16 cellular contexts compared by ENCODE assay signal in genomic region chr20:20679306-20679705, GRCh38. TPM values are rescaled to one million over a fixed set of nuclear protein-coding genes. Genes with fewer than 3 reads are reported as not detected.
DNase-seq lines count a peak whose midpoint lies in the region; ATAC-seq and TF ChIP-seq lines count a peak whose summit lies in the region.
"Had no signal": no experiment of that assay in that cellular context is flagged by ENCODE, and none has a peak within 500 bp of the region (broad histone marks: within the 10 kb centered on the region; RNA-seq: fewer than 3 reads in every experiment).

No MANE protein-coding gene starts in this region.

- intact Hi-C loops in activated T-helper 1 cell treated with anti-CD3 and anti-CD28 coated beads, Interleukin-12 subunit alpha, Interleukin-12 subunit beta, Interleukin-2, Interleukin-4 antibody, amounts not matched to agents 30 ng/mL and 10 ng/mL and 1 ng/mL, durations not matched to agents 14 hours and 24 hours and 36 hours (cut with micrococcal nuclease), result no loop called here
- intact Hi-C loops in activated CD8-positive, alpha-beta T cell treated with anti-CD3 and anti-CD28 coated beads for 36 hours (cut with micrococcal nuclease), result no loop called here

- WGBS in suprapubic skin, result 98% methylated on average over 3 of the region's 3 CpGs

- H3K9me3 Mint-ChIP-seq in activated T-helper 1 cell treated with anti-CD3 and anti-CD28 coated beads, Interleukin-12 subunit alpha, Interleukin-12 subunit beta, Interleukin-2, Interleukin-4 antibody, amounts not matched to agents 30 ng/mL and 10 ng/mL and 1 ng/mL, durations not matched to agents 14 hours and 24 hours and 36 hours, result no peaks in the 10 kb centered on the region
- H3K9me3 Mint-ChIP-seq in effector memory CD8-positive, alpha-beta T cell, result no peaks in the 10 kb centered on the region
- H3K9me3 Mint-ChIP-seq in activated CD8-positive, alpha-beta T cell treated with anti-CD3 and anti-CD28 coated beads for 36 hours, result no peaks in the 10 kb centered on the region

- CTCF ChIA-PET in activated CD8-positive, alpha-beta T cell treated with anti-CD3 and anti-CD28 coated beads for 36 hours (lab: Charles Lee), result interaction anchor here (1.0 kb wide), 1 partner anchor 557 kb away, joined by 3 read pairs; no protein-coding TSS in a partner anchor

- H3K9me3 ChIP-seq in neutrophil (no peaks in the 10 kb centered on the region), suprapubic skin (no peaks in the 10 kb centered on the region)
- H3K9me3 ChIP-seq: A549, BE2C had no signal

- no peak for DNase-seq in activated T-helper 1 cell treated with anti-CD3 and anti-CD28 coated beads, Interleukin-12 subunit alpha, Interleukin-12 subunit beta, Interleukin-2, Interleukin-4 antibody, amounts not matched to agents 30 ng/mL and 10 ng/mL and 1 ng/mL, durations not matched to agents 14 hours and 24 hours and 36 hours (ENCODE audit: low spot score)
- no peak for DNase-seq in effector memory CD8-positive, alpha-beta T cell
- DNase-seq in suprapubic skin (ENCODE audit: low spot score in 2 of 2) (no peak), NCI-H1105 treated with DMSO at 0.1 percent for 48 hours (lab: John Stamatoyannopoulos, UW) (no peak)
- DNase-seq in activated CD8-positive, alpha-beta T cell treated with anti-CD3 and anti-CD28 coated beads for 36 hours, result no peak
- DNase-seq: BE2C; CD4-positive, alpha-beta memory T cell; COR-L47; DMS153; DMS79 treated with DMSO at 0.1 percent for 48 hours; EL had no signal

- no peak overlapping the region for H3K4me3 Mint-ChIP-seq in activated T-helper 1 cell treated with anti-CD3 and anti-CD28 coated beads, Interleukin-12 subunit alpha, Interleukin-12 subunit beta, Interleukin-2, Interleukin-4 antibody, amounts not matched to agents 30 ng/mL and 10 ng/mL and 1 ng/mL, durations not matched to agents 14 hours and 24 hours and 36 hours
- H3K4me3 Mint-ChIP-seq in effector memory CD8-positive, alpha-beta T cell, result no peak overlapping the region
- H3K4me3 Mint-ChIP-seq in activated CD8-positive, alpha-beta T cell treated with anti-CD3 and anti-CD28 coated beads for 36 hours, result no peak overlapping the region
- H3K4me3 Mint-ChIP-seq: CD4-positive, alpha-beta memory T cell had no signal

- H3K27me3 ChIP-seq in neutrophil (no peaks in the 10 kb centered on the region), suprapubic skin (no peaks in the 10 kb centered on the region)
- H3K27me3 ChIP-seq: BE2C had no signal

- TF ChIP-seq EP300 in suprapubic skin (IDR thresholded peaks at IDR 0.05), result no peak

- H3K36me3 ChIP-seq in neutrophil, result peaks cover 16% of the 10 kb centered on the region
- no peaks in the 10 kb centered on the region for H3K36me3 ChIP-seq in suprapubic skin
- H3K36me3 ChIP-seq: BE2C had no signal

- peak overlapping the region; percentile 10 for H3K27ac Mint-ChIP-seq in activated T-helper 1 cell treated with anti-CD3 and anti-CD28 coated beads, Interleukin-12 subunit alpha, Interleukin-12 subunit beta, Interleukin-2, Interleukin-4 antibody, amounts not matched to agents 30 ng/mL and 10 ng/mL and 1 ng/mL, durations not matched to agents 14 hours and 24 hours and 36 hours
- H3K27ac Mint-ChIP-seq in effector memory CD8-positive, alpha-beta T cell, result peak overlapping the region; percentile 4 to 7
- no peak overlapping the region for H3K27ac Mint-ChIP-seq in activated CD8-positive, alpha-beta T cell treated with anti-CD3 and anti-CD28 coated beads for 36 hours
- H3K27ac Mint-ChIP-seq: CD4-positive, alpha-beta memory T cell had no signal

- TF ChIP-seq CTCF in neutrophil (IDR thresholded peaks at IDR 0.05) (no peak), suprapubic skin (IDR thresholded peaks at IDR 0.05) (no peak)
- no peak for TF ChIP-seq CTCF in activated CD8-positive, alpha-beta T cell treated with anti-CD3 and anti-CD28 coated beads for 36 hours (IDR thresholded peaks at IDR 0.05)

- H3K36me3 Mint-ChIP-seq in activated T-helper 1 cell treated with anti-CD3 and anti-CD28 coated beads, Interleukin-12 subunit alpha, Interleukin-12 subunit beta, Interleukin-2, Interleukin-4 antibody, amounts not matched to agents 30 ng/mL and 10 ng/mL and 1 ng/mL, durations not matched to agents 14 hours and 24 hours and 36 hours (ENCODE audit: low read depth), result peaks cover 7% of the 10 kb centered on the region
- peaks cover 11% of the 10 kb centered on the region for H3K36me3 Mint-ChIP-seq in effector memory CD8-positive, alpha-beta T cell (ENCODE audit: insufficient read depth)
- H3K36me3 Mint-ChIP-seq in activated CD8-positive, alpha-beta T cell treated with anti-CD3 and anti-CD28 coated beads for 36 hours (ENCODE audit: low read depth), result peaks cover 14% of the 10 kb centered on the region

- TF ChIP-seq POLR2A in suprapubic skin (IDR thresholded peaks at IDR 0.05), result no peak

- H3K4me1 Mint-ChIP-seq in activated T-helper 1 cell treated with anti-CD3 and anti-CD28 coated beads, Interleukin-12 subunit alpha, Interleukin-12 subunit beta, Interleukin-2, Interleukin-4 antibody, amounts not matched to agents 30 ng/mL and 10 ng/mL and 1 ng/mL, durations not matched to agents 14 hours and 24 hours and 36 hours (ENCODE audit: low read depth), result peaks cover 8% of the 10 kb centered on the region
- peaks cover 33 to 42% of the 10 kb centered on the region in 2 donors for H3K4me1 Mint-ChIP-seq in effector memory CD8-positive, alpha-beta T cell (ENCODE audit: low read depth in 2 of 2)
- H3K4me1 Mint-ChIP-seq in activated CD8-positive, alpha-beta T cell treated with anti-CD3 and anti-CD28 coated beads for 36 hours (ENCODE audit: low read depth), result peaks cover 28% of the 10 kb centered on the region

- ATAC-seq in effector memory CD8-positive, alpha-beta T cell (replicated peaks), result no peak
- no peak for ATAC-seq in activated CD8-positive, alpha-beta T cell treated with anti-CD3 and anti-CD28 coated beads for 36 hours
- ATAC-seq: A549, HCT116 had no signal

- H3K27ac ChIP-seq in neutrophil (peak overlapping the region; percentile 84), suprapubic skin (no peak overlapping the region)
- H3K27ac ChIP-seq: A549, C4-2B, HL-60 had no signal

- POLR2A ChIA-PET in activated CD8-positive, alpha-beta T cell treated with anti-CD3 and anti-CD28 coated beads for 36 hours (lab: Charles Lee), result interaction anchor here (0.6 to 1.2 kb wide), 2 partner anchors 17 to 34 kb away, joined by 3 to 4 read pairs; no protein-coding TSS in a partner anchor

- peaks cover 50 to 54% of the 10 kb centered on the region in 2 experiments for H3K4me1 ChIP-seq in neutrophil (ENCODE audit: control insufficient read depth in 1 of 2, insufficient read depth in 1 of 2, low read depth in 1 of 2, low read length in 1 of 2)
- H3K4me1 ChIP-seq in suprapubic skin, result no peaks in the 10 kb centered on the region
- H3K4me1 ChIP-seq: A549, BE2C had no signal

- H3K4me3 ChIP-seq in neutrophil (ENCODE audit: low read depth in 1 of 2, low read length in 1 of 2), result no peak overlapping the region
- no peak overlapping the region for H3K4me3 ChIP-seq in suprapubic skin
- H3K4me3 ChIP-seq: A549 had no signal

- no peaks in the 10 kb centered on the region for H3K27me3 Mint-ChIP-seq in activated T-helper 1 cell treated with anti-CD3 and anti-CD28 coated beads, Interleukin-12 subunit alpha, Interleukin-12 subunit beta, Interleukin-2, Interleukin-4 antibody, amounts not matched to agents 30 ng/mL and 10 ng/mL and 1 ng/mL, durations not matched to agents 14 hours and 24 hours and 36 hours (ENCODE audit: insufficient read depth)
- H3K27me3 Mint-ChIP-seq in effector memory CD8-positive, alpha-beta T cell, result no peaks in the 10 kb centered on the region
- no peaks in the 10 kb centered on the region for H3K27me3 Mint-ChIP-seq in activated CD8-positive, alpha-beta T cell treated with anti-CD3 and anti-CD28 coated beads for 36 hours
- H3K27me3 Mint-ChIP-seq: CD4-positive, alpha-beta memory T cell had no signal

RNA-seq across cellular contexts. Expression of gene RALGAPA2, which starts 33.1 kb away (rescaled TPM):
- 18.0 and 19.6 TPM in 2 replicates for total RNA-seq in activated T-helper 1 cell treated with anti-CD3 and anti-CD28 coated beads, Interleukin-12 subunit alpha, Interleukin-12 subunit beta, Interleukin-2, Interleukin-4 antibody, amounts not matched to agents 30 ng/mL and 10 ng/mL and 1 ng/mL, durations not matched to agents 14 hours and 24 hours and 36 hours
- total RNA-seq in suprapubic skin, result 10 to 100 TPM; 51.9 to 97.8 (median 72.0) TPM
- 10 to 100 TPM; 14.3 to 17.2 TPM for total RNA-seq in activated CD8-positive, alpha-beta T cell treated with anti-CD3 and anti-CD28 coated beads for 36 hours
